ENCODE assay signal across 9 cellular contexts in the genomic region with DNA sequence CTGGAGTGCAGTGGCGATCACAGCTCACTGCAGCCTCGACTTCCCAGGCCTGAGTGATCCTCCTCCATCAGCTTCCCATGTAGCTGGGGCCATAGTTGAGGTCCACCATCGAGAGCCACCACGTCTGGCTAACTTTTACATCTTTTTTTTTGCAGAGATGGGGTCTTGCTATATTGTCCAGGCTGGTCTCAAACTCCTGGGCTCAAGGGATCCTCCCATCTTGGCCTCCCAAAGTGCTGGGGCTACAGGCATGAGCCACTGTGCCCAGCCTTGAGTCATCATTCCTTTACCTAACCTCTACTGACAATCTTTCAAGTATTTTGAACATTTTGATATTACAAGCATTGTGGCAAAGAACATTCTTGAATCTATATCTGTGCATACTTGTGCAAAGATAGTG. TPM values are rescaled to one million over a fixed set of nuclear protein-coding genes. Genes with fewer than 3 reads are reported as not detected.
"Had no signal": no experiment of that assay in that cellular context is flagged by ENCODE, and none has a peak within 500 bp of the region (broad histone marks: within the 10 kb centered on the region; RNA-seq: fewer than 3 reads in every experiment).

No MANE protein-coding gene starts in this region.

- H3K9ac ChIP-seq: GM23248 had no signal

- H3K27ac Mint-ChIP-seq: IgD-negative memory B cell had no signal

- H2AFZ ChIP-seq: GM23248 had no signal

- H3K36me3 ChIP-seq: HAP-1 had no signal

- H3K27ac ChIP-seq: GM23248 had no signal

- FAIRE-seq: HTR-8/SVneo had no signal

- H3K36me3 Mint-ChIP-seq: IgD-negative memory B cell had no signal

- H3K4me3 Mint-ChIP-seq: IgD-negative memory B cell had no signal

- DNase-seq: GM23248, GOT3, H7, KG1 had no signal

- H3K9me3 ChIP-seq: HAP-1 had no signal

- H3K4me3 ChIP-seq: GM23248, HAP-1 had no signal

- ATAC-seq: HCT116 had no signal

- H3K4me1 ChIP-seq: HAP-1 had no signal

RNA-seq across cellular contexts. Expression of gene CCDC92B, which starts 9.4 kb away (rescaled TPM):
- total RNA-seq: GM23248, H4 had no signal
- polyA plus RNA-seq: GM23248, IgD-negative memory B cell had no signal
